In the genomic region with DNA sequence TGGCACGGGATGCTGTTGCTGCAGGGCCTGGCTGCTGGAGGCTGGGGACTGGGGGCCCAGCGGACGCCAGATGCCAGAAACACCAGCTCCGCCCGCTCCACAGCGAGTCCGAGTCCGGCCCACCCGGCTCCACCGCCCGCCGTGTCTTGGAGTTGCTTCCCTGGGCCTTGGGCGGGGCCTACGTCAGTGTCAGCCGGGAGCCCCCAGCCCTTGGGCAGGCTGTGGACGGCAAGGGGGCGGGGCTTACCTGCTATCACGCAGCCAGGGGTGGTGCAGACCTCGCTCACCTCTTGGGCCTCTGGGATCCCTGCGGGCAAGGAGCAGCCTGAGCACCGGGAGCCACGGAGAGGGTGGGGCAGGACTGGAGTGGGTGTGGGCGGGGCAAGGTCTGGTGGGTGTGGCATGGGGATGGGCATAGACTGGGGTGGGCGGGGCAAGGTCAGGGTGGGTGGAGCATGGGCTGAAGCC, we compare ENCODE assay signal across 9 cellular contexts. TPM values are rescaled to one million over a fixed set of nuclear protein-coding genes. Genes with fewer than 3 reads are reported as not detected.
DNase-seq lines count a peak whose midpoint lies in the region; ATAC-seq, FAIRE-seq and TF ChIP-seq lines count a peak whose summit lies in the region.
"Had no signal": no experiment of that assay in that cellular context is flagged by ENCODE, and none has a peak within 500 bp of the region (broad histone marks: within the 10 kb centered on the region; RNA-seq: fewer than 3 reads in every experiment).

No MANE protein-coding gene starts in this region.

- no peak overlapping the region for H3K4me2 ChIP-seq in mesenchymal stem cell (ENCODE audit: low read length, poor library complexity, severe bottlenecking)

- H3K27ac Mint-ChIP-seq in endothelial cell (ENCODE audit: unreplicated experiment): no peak overlapping the region

- H4K8ac ChIP-seq in mesenchymal stem cell (ENCODE audit: low read length): no peak overlapping the region

- no peak overlapping the region for H4K91ac ChIP-seq in mesenchymal stem cell (ENCODE audit: low read length)

- no peak overlapping the region for H3K23ac ChIP-seq in mesenchymal stem cell (ENCODE audit: low read length in 2 of 2)

- intact Hi-C loops in pancreas (cut with DNase I): loop anchor here in 1 of 3 donors (10.0 kb wide), 1 partner anchor 416 kb away; a partner anchor contains a TSS

- H3K79me1 ChIP-seq in mesenchymal stem cell (replicated peaks; ENCODE audit: low read length, poor library complexity, severe bottlenecking): no peaks in the 10 kb centered on the region

- no peaks in the 10 kb centered on the region for H3K36me3 ChIP-seq in pancreas
- H3K36me3 ChIP-seq in mesenchymal stem cell (ENCODE audit: control insufficient read depth in 1 of 2, insufficient read depth in 2 of 2, low read depth in 1 of 2, low read length in 2 of 2): no peaks in the 10 kb centered on the region
- H3K36me3 ChIP-seq: heart right ventricle had no signal

- H3K4ac ChIP-seq in mesenchymal stem cell (ENCODE audit: low read depth in 1 of 2, low read length in 2 of 2): no peak overlapping the region

- H2BK120ac ChIP-seq in mesenchymal stem cell (ENCODE audit: low read depth, low read length): no peak overlapping the region

- H2BK12ac ChIP-seq in mesenchymal stem cell (ENCODE audit: low read length in 2 of 2): no peak overlapping the region

- no peak overlapping the region for H3K4me3 Mint-ChIP-seq in endothelial cell (ENCODE audit: unreplicated experiment)

- no peak overlapping the region for H2BK5ac ChIP-seq in mesenchymal stem cell (ENCODE audit: low read depth, low read length, poor library complexity, severe bottlenecking)

- H3K4me1 Mint-ChIP-seq in endothelial cell (ENCODE audit: unreplicated experiment): no peaks in the 10 kb centered on the region

- H3K27me3 Mint-ChIP-seq in endothelial cell (ENCODE audit: unreplicated experiment): peaks cover 8% of the 10 kb centered on the region

- no peaks in the 10 kb centered on the region for H3K27me3 ChIP-seq in pancreas
- H3K27me3 ChIP-seq in mesenchymal stem cell (ENCODE audit: control insufficient read depth in 1 of 2, insufficient read depth in 1 of 2, low read length in 2 of 2): peaks cover 0 to 51% of the 10 kb centered on the region in 2 experiments

- H3K14ac ChIP-seq in mesenchymal stem cell (ENCODE audit: low read length in 2 of 2): no peak overlapping the region

- ATAC-seq in pancreas: peak in 3 of 4 donors; percentile 51 to 65 (median 56)

- no peak overlapping the region for H2BK15ac ChIP-seq in mesenchymal stem cell (ENCODE audit: low read depth, poor library complexity, severe bottlenecking)

- H3K4me3 ChIP-seq in pancreas (no peak overlapping the region), mesenchymal stem cell (ENCODE audit: insufficient read depth in 1 of 2, low read depth in 1 of 2, low read length in 2 of 2) (no peak overlapping the region)
- H3K4me3 ChIP-seq: heart right ventricle had no signal

- FAIRE-seq in pancreas (lab: Jason Lieb, UNC): no peak
- FAIRE-seq in D721Med (lab: Jason Lieb, UNC): no peak

- peak; percentile 39 for DNase-seq in GM03348 (ENCODE audit: low spot score)
- DNase-seq in NCI-H526 (lab: John Stamatoyannopoulos, UW): peak; percentile 36 to 84
- DNase-seq in endothelial cell (ENCODE audit: low spot score): peak; percentile 38
- peak in 5 of 6 donors; percentile 19 to 75 (median 51) for DNase-seq in pancreas
- no peak for DNase-seq in NCI-H226
- DNase-seq in mesenchymal stem cell: no peak
- no peak for DNase-seq in D721Med (ENCODE audit: insufficient read length, low spot score)
- no peak for DNase-seq in AG08395 (ENCODE audit: low spot score)

- no peaks in the 10 kb centered on the region for H3K36me3 Mint-ChIP-seq in endothelial cell (ENCODE audit: low read depth, unreplicated experiment)

- no peak overlapping the region for H3K18ac ChIP-seq in mesenchymal stem cell (ENCODE audit: low read depth in 1 of 2, low read length in 2 of 2)

- H2AK5ac ChIP-seq in mesenchymal stem cell (ENCODE audit: low read length, severe bottlenecking): no peak overlapping the region

- no peak overlapping the region for H3K9ac ChIP-seq in mesenchymal stem cell (ENCODE audit: low read length)

- TF ChIP-seq CTCF in endothelial cell (IDR thresholded peaks at IDR 0.05; ENCODE audit: unreplicated experiment) (no peak), pancreas (IDR thresholded peaks at IDR 0.05) (no peak), D721Med (IDR thresholded peaks at IDR 0.05; ENCODE audit: insufficient read depth, missing control alignments) (no peak)

- H3K27ac ChIP-seq in pancreas (no peak overlapping the region), mesenchymal stem cell (ENCODE audit: low read length, poor library complexity, severe bottlenecking) (no peak overlapping the region)
- H3K27ac ChIP-seq: heart right ventricle had no signal

- H3K4me1 ChIP-seq in pancreas (no peaks in the 10 kb centered on the region), mesenchymal stem cell (ENCODE audit: control insufficient read depth, insufficient read depth, low read depth, low read length) (peaks cover 6% of the 10 kb centered on the region)

- no peaks in the 10 kb centered on the region for H3K9me3 Mint-ChIP-seq in endothelial cell (ENCODE audit: unreplicated experiment)

- H3K9me3 ChIP-seq in pancreas: no peaks in the 10 kb centered on the region
- peaks cover 6% of the 10 kb centered on the region for H3K9me3 ChIP-seq in mesenchymal stem cell (ENCODE audit: control insufficient read depth, low read length)

- WGBS in pancreas, 2 donors: 15 to 18% methylated on average over 17 to 24 of the region's 24 CpGs
- 90% methylated on average over 23 of the region's 24 CpGs for WGBS in mesenchymal stem cell

- no peak overlapping the region for H2AFZ ChIP-seq in mesenchymal stem cell (ENCODE audit: low read depth, low read length)

RNA-seq across cellular contexts. Expression of a gene that starts 21.7 kb away (rescaled TPM):
- total RNA-seq in endothelial cell (ENCODE audit: unreplicated experiment) (not detected), pancreas (1 to 10 TPM in 5 of 6 donors, under 1 TPM in 1; 0.39 to 3.1 (median 2.2) TPM)
- polyA plus RNA-seq in pancreas: 1 to 10 TPM; 7.6 to 8.7 TPM
- not detected for polyA plus RNA-seq in mesenchymal stem cell (2013, experiment 1 of 2)
- not detected for polyA plus RNA-seq in mesenchymal stem cell (2013, experiment 2 of 2)

RNA-seq across cellular contexts. Expression of a gene that starts 24.5 kb away (rescaled TPM):
- total RNA-seq in endothelial cell (ENCODE audit: unreplicated experiment) (35.6 TPM), pancreas (10 to 100 TPM in 4 of 6 donors, 1 to 10 TPM in 2; 3.3 to 16.4 (median 10.8) TPM)
- polyA plus RNA-seq in pancreas: 10 to 100 TPM; 12.1 to 13.4 TPM
- 17.2 TPM for polyA plus RNA-seq in mesenchymal stem cell (2013, experiment 1 of 2)
- 17.2 TPM for polyA plus RNA-seq in mesenchymal stem cell (2013, experiment 2 of 2)

RNA-seq across cellular contexts. Expression of a gene that starts 54.9 kb away (rescaled TPM):
- total RNA-seq in endothelial cell (ENCODE audit: unreplicated experiment): 0.26 TPM
- total RNA-seq in pancreas: 10 to 100 TPM; 10.3 to 37.2 (median 19.0) TPM
- polyA plus RNA-seq in pancreas: 100 to 1,000 TPM; 120 to 124 TPM
- polyA plus RNA-seq in mesenchymal stem cell (2013, experiment 1 of 2): 0.73 TPM
- polyA plus RNA-seq in mesenchymal stem cell (2013, experiment 2 of 2): 0.89 TPM

Comparison
In these comparisons a context has a peak if more than half of its experiments do, and no peak if none do; other contexts are left out.
1. DNase-seq: peak in GM03348 (single experiment), NCI-H526 (2 of 2), endothelial cell (single experiment) and pancreas (5 of 6); none in NCI-H226 (single experiment), mesenchymal stem cell (single experiment), D721Med (single experiment) and AG08395 (single experiment).